ENCODE assay signal across 1 cellular context in the genomic region with DNA sequence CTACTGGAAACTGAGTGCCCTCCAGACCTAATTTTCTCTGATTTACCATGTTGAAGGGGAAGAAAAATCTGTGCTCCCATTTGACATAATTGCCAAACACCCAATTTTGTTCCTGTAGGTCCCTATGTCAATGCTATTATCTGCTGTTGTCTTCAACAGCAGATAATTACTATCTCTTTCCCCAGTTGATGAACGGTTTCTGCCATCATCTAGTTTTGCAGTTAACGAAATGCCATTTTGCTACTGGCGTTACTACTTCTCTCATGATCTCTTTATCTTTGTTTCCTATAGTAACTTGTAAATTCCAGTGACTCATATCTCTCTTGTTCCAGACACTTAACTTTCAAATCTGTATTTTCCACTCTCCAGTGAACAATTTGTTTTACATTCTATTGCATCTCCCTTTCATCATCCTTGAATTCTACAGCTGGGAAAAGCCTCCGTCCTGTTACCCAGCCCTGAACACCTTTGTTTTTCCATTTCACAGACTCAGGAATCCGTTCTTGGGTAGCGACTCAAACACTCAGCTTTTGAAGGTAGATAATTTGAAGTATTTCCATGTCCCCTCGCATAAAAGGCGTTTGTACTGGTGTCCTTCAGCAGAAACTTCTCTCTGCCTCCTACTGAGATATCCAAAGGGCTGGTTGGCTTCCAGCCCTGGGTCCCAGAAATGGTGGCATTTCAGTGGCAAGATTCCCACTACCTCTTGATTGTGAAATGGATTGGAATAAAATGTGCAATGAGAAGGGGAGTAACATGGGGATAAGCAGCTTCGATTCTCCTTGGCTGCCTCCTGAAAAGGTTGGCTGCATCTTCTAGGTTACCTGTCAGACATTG.
TF ChIP-seq lines count a peak whose summit lies in the region.

No MANE protein-coding gene starts in this region.

TF ChIP-seq in IMR-90, 13 proteins besides CTCF, POLR2A, EP300 and RAD21 (continued from another document):
- TF ChIP-seq, protein P1, sequence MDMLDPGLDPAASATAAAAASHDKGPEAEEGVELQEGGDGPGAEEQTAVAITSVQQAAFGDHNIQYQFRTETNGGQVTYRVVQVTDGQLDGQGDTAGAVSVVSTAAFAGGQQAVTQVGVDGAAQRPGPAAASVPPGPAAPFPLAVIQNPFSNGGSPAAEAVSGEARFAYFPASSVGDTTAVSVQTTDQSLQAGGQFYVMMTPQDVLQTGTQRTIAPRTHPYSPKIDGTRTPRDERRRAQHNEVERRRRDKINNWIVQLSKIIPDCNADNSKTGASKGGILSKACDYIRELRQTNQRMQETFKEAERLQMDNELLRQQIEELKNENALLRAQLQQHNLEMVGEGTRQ (IDR thresholded peaks at IDR 0.05; ENCODE audit: low read depth, low read length) = no peak
- TF ChIP-seq CHD1 (IDR thresholded peaks at IDR 0.05; ENCODE audit: low read depth, low read length) (no peak), MAZ (IDR thresholded peaks at IDR 0.05; ENCODE audit: borderline replicate concordance, low read depth, low read length) (no peak)
